Comparison of ENCODE assay signal across 22 cellular contexts in the genomic region with DNA sequence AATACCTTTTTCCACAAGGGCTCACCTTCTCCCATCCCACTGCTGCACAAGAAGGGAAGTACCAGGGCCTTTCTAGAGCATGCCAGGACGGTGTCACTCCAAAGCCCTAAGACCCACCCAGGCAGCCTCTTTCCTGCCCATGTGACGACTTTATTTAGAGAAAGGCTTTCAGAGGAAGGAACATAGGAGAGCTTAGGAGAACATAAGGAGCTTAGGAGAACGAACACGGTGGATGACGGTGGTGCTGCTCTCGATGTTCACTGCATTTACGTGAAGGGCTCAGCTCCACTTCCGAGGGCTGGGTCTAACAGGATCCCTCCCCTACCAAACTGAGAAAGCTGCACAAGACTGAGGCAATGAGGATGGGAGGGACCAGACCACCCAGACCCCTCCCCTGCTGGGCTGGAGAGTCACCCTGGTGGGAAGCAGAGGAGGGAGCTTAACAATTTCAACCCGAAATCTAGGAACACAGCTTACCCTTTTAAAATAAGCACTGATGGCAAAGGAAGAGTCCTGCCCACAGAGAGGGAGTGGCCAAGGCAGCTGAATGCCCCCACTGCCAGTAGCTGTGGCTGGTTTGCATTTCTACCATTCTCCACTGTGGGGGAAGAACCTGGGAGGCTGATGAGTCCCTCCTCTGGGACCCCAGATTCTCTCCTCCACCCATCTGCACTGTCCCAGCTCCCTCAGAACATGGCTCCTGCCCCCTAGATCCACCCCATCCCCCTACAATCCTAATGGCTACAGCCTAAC. TPM values are rescaled to one million over a fixed set of nuclear protein-coding genes. Genes with fewer than 3 reads are reported as not detected.
A peak's percentile ranks its signal among the peaks of the same experiment; 100 is the strongest.
DNase-seq lines count a peak whose midpoint lies in the region; FAIRE-seq and TF ChIP-seq lines count a peak whose summit lies in the region.
"Had no signal": no experiment of that assay in that cellular context is flagged by ENCODE, and none has a peak within 500 bp of the region (broad histone marks: within the 10 kb centered on the region; RNA-seq: fewer than 3 reads in every experiment).

No MANE protein-coding gene starts in this region.

- H3K27ac Mint-ChIP-seq in nephron: peak overlapping the region in 2 of 3 experiments; percentile 21 to 60
- H3K27ac Mint-ChIP-seq: T-helper 2 cell treated with Interferon-gamma antibody and Interleukin-4, amounts not matched to agents 5 μg/mL and 100 μg/mL, for 36 hours had no signal

- H4K5ac ChIP-seq in H1 (ENCODE audit: insufficient read length, low read depth, low read length): no peak overlapping the region

- H3K18ac ChIP-seq in H1 (ENCODE audit: extremely low read depth, low read length): no peak overlapping the region; the same call in 1 of the 2 replicates

- intact Hi-C loops in cardiac septum (cut with DNase I): no loop called here

- no peak for FAIRE-seq in H1 (lab: Jason Lieb, UNC)
- no peak for FAIRE-seq in RCC 7860 (lab: Jason Lieb, UNC)
- FAIRE-seq: GM12892, kidney had no signal

- H3K56ac ChIP-seq in H1 (replicated peaks; ENCODE audit: insufficient read length, low read depth, low read length): no peak overlapping the region

- CTCF ChIA-PET in H1 (lab: Charles Lee; ENCODE audit: partially characterized antibody): interaction anchor here (0.6 to 3.9 kb wide), 11 partner anchors 9 to 173 kb away, joined by 3 to 13 read pairs (median 4); no protein-coding TSS in a partner anchor

- TF ChIP-seq RAD21 in H1 (IDR thresholded peaks at IDR 0.05 in 1 of 2, conservative IDR thresholded peaks at IDR 0.05 in 1 of 2; ENCODE audit: low read depth in 2 of 2, low read length in 2 of 2): no peak

- H3K23ac ChIP-seq in H1 (ENCODE audit: insufficient read length): no peak overlapping the region

- H3K4me2 ChIP-seq in H1 (ENCODE audit: insufficient read depth in 1 of 2, low read depth in 2 of 2, low read length in 2 of 2): no peak overlapping the region

- no peaks in the 10 kb centered on the region for H3K36me3 Mint-ChIP-seq in nephron (ENCODE audit: low read depth)

- peaks cover 33% of the 10 kb centered on the region for H3K27me3 Mint-ChIP-seq in nephron (ENCODE audit: low read depth)

- 85% methylated on average over 9 of the region's 9 CpGs; no CpG with 5 or more reads in 1 of the 2 experiments for WGBS in H1 (ENCODE audit: extremely low coverage in 1 of 2, insufficient coverage in 1 of 2, insufficient read length in 1 of 2, insufficient replicate concordance in 2 of 2, low coverage in 1 of 2, low lambda C conversion rate in 2 of 2, missing lambda C conversion rate in 1 of 2), 2 experiments

- no peak for TF ChIP-seq EP300 in H1 (IDR thresholded peaks at IDR 0.05; ENCODE audit: borderline replicate concordance in 1 of 2, low read depth in 2 of 2, low read length in 2 of 2)

- H3K4me1 Mint-ChIP-seq in nephron: peaks cover 58% of the 10 kb centered on the region

- H2BK120ac ChIP-seq in H1 (replicated peaks; ENCODE audit: low read depth, low read length): no peak overlapping the region

- H2BK12ac ChIP-seq in H1 (ENCODE audit: low read depth, low read length): no peak overlapping the region; the same call in 1 of the 2 replicates

- no peaks in the 10 kb centered on the region for H3K9me3 Mint-ChIP-seq in nephron
- H3K9me3 Mint-ChIP-seq: T-helper 2 cell treated with Interferon-gamma antibody and Interleukin-4, amounts not matched to agents 5 μg/mL and 100 μg/mL, for 36 hours had no signal

- no peak overlapping the region for H4K91ac ChIP-seq in H1 (replicated peaks; ENCODE audit: insufficient read length, low read length)

- peak overlapping the region; percentile 81; the same call in 1 of the 2 replicates for H2BK15ac ChIP-seq in H1 (ENCODE audit: low read length)

- TF ChIP-seq CTCF in H1 (IDR thresholded peaks at IDR 0.05; ENCODE audit: control extremely low read depth in 1 of 3, insufficient read depth in 1 of 3, low read depth in 1 of 3, low read length in 3 of 3) (no peak), nephron (IDR thresholded peaks at IDR 0.05; ENCODE audit: unreplicated experiment in 3 of 3) (no peak)

- no peak overlapping the region for H3K9ac ChIP-seq in H1 (replicated peaks in 1 of 4; ENCODE audit: extremely low read depth in 1 of 4, low read depth in 3 of 4, low read length in 3 of 4)

- H3K4ac ChIP-seq in H1 (replicated peaks; ENCODE audit: insufficient read length, low read depth, low read length): no peak overlapping the region

- H3K27ac ChIP-seq in H1 (ENCODE audit: low read depth, low read length): no peak overlapping the region
- H3K27ac ChIP-seq: esophagus muscularis mucosa, sigmoid colon had no signal

- DNase-seq in D341Med (ENCODE audit: low spot score) (peak; percentile 58), NCI-H82 (lab: John Stamatoyannopoulos, UW) (peak; percentile 92), H1 (ENCODE audit: low read depth in 1 of 2, low spot score in 2 of 2) (no peak), RCC 7860 (ENCODE audit: low spot score) (no peak), cardiac septum (ENCODE audit: low spot score) (no peak)
- DNase-seq in effector CD4-positive, alpha-beta T cell: no peak
- no peak for DNase-seq in stimulated activated CD4-positive, alpha-beta T cell treated with anti-CD3 and anti-CD28 coated beads, Interleukin-2, amount 100 ng/mL, for 48 hours
- DNase-seq: activated CD4-positive, alpha-beta T cell treated with anti-CD3 and anti-CD28 coated beads for 4 hours; activated naive CD4-positive, alpha-beta T cell treated with Interleukin-2 at 50 U/mL for 16 hours; GDM1; kidney; NCI-H2029; SIG-M5; sigmoid colon; stimulated activated CD4-positive, alpha-beta T cell treated with anti-CD3 and anti-CD28 coated beads, Interleukin-1b, Interleukin-23, amount 100 ng/mL, for 48 hours had no signal

- no peaks in the 10 kb centered on the region for H3K36me3 ChIP-seq in H1 (ENCODE audit: control insufficient read depth in 2 of 4, insufficient read depth in 4 of 4, low read length in 3 of 4)
- H3K36me3 ChIP-seq: esophagus muscularis mucosa, sigmoid colon had no signal

- H3K4me3 ChIP-seq in H1 (ENCODE audit: extremely low read depth in 1 of 4, insufficient read depth in 2 of 4, low read depth in 3 of 4, low read length in 4 of 4): no peak overlapping the region
- H3K4me3 ChIP-seq: esophagus muscularis mucosa, sigmoid colon had no signal

- H2AFZ ChIP-seq in H1 (ENCODE audit: low read length): no peak overlapping the region

- H3K79me2 ChIP-seq in H1 (ENCODE audit: control insufficient read depth in 1 of 2, insufficient read depth in 2 of 2, low read length in 2 of 2): no peaks in the 10 kb centered on the region

- H2BK20ac ChIP-seq in H1 (ENCODE audit: low read length): no peak overlapping the region

- H3K79me1 ChIP-seq in H1 (ENCODE audit: low read depth, low read length): no peaks in the 10 kb centered on the region; the same call in 1 of the 2 replicates

- H3K14ac ChIP-seq in H1 (ENCODE audit: insufficient read length): no peak overlapping the region

- H3K9me3 ChIP-seq in H1 (ENCODE audit: insufficient read depth in 2 of 2, low read depth in 1 of 2, low read length in 1 of 2): no peaks in the 10 kb centered on the region
- H3K9me3 ChIP-seq: esophagus muscularis mucosa, sigmoid colon had no signal

- H4K20me1 ChIP-seq in H1 (replicated peaks in 1 of 2; ENCODE audit: control insufficient read depth in 1 of 2, insufficient read depth in 2 of 2, low read length in 2 of 2): no peaks in the 10 kb centered on the region

- no peak overlapping the region for H2BK5ac ChIP-seq in H1 (ENCODE audit: low read depth, low read length)

- peak overlapping the region; percentile 8; the same call in 1 of the 2 replicates for H4K8ac ChIP-seq in H1 (ENCODE audit: extremely low read depth, insufficient read depth, low read length)

- no peak for TF ChIP-seq POLR2A in H1 (IDR thresholded peaks at IDR 0.05; ENCODE audit: control extremely low read depth in 1 of 2, low read depth in 2 of 2, low read length in 2 of 2)

- H2AK5ac ChIP-seq in H1 (ENCODE audit: low read depth, low read length): no peak overlapping the region

- H3K4me1 ChIP-seq in H1 (replicated peaks in 1 of 4; ENCODE audit: control insufficient read depth in 3 of 4, insufficient read depth in 4 of 4, low read length in 3 of 4): peaks cover 0 to 24% (median 10%) of the 10 kb centered on the region in 4 experiments; a peak in 6 of 7 replicates
- H3K4me1 ChIP-seq: sigmoid colon had no signal

- peaks cover 2% of the 10 kb centered on the region; the same call in 1 of the 2 replicates for H3K23me2 ChIP-seq in H1 (ENCODE audit: low read depth, low read length)

- no peak overlapping the region for H3K4me3 Mint-ChIP-seq in nephron
- H3K4me3 Mint-ChIP-seq: T-helper 2 cell treated with Interferon-gamma antibody and Interleukin-4, amounts not matched to agents 5 μg/mL and 100 μg/mL, for 36 hours had no signal

- POLR2A ChIA-PET in H1 (lab: Charles Lee; ENCODE audit: partially characterized antibody): no interaction called here

- no peaks in the 10 kb centered on the region for H3K27me3 ChIP-seq in H1 (replicated peaks in 1 of 4; ENCODE audit: control insufficient read depth in 3 of 4, extremely low read depth in 1 of 4, insufficient read depth in 3 of 4, low read length in 3 of 4)

TF ChIP-seq in H1, 55 proteins besides CTCF, POLR2A, EP300 and RAD21 (continues in another document):
- TF ChIP-seq HDAC2 (IDR thresholded peaks at IDR 0.05; ENCODE audit: borderline replicate concordance in 1 of 2, low read depth in 2 of 2, low read length in 2 of 2) (no peak), ZNF274 (IDR thresholded peaks at IDR 0.05; ENCODE audit: borderline replicate concordance, extremely low read depth, low read length) (no peak), GTF2F1 (IDR thresholded peaks at IDR 0.05; ENCODE audit: borderline replicate concordance, low read depth, low read length) (no peak)

RNA-seq across cellular contexts. Expression of gene ZFYVE28, which starts 29.8 kb away (rescaled TPM):
- total RNA-seq in H1 (2021; fragmentation: NEBNext Ultra II Directional; extraction: Animal tissue kit (Norgen Biotek cat#: 25700)): 3.9 and 4.9 TPM in 2 replicates
- 1.7 and 3.1 TPM in 2 replicates for polyA plus RNA-seq in H1 (2011; rRNA removed)
- polyA plus RNA-seq in H1 (2011; cell fraction: cytosol; rRNA removed): 2.3 TPM
- polyA plus RNA-seq in H1 (2011; cell fraction: nucleus; rRNA removed): 9.8 TPM
- 1.5 to 2.1 TPM (median 1.9 TPM) in 4 replicates for polyA plus RNA-seq in H1 (2012, experiment 1 of 2)
- polyA plus RNA-seq in H1 (2012, experiment 2 of 2): 2.0 TPM
- polyA plus RNA-seq in H1 (2013, experiment 1 of 2): 3.7 TPM
- 3.2 TPM for polyA plus RNA-seq in H1 (2013, experiment 2 of 2)
- polyA minus RNA-seq in H1 (2011; rRNA and poly(A)+ RNA removed): 1.7 and 2.4 TPM in 2 replicates
- 2.5 TPM for polyA minus RNA-seq in H1 (2011; cell fraction: cytosol; rRNA and poly(A)+ RNA removed)
- polyA minus RNA-seq in H1 (2011; cell fraction: nucleus; rRNA and poly(A)+ RNA removed): 5.8 TPM
- 4.4 TPM for total RNA-seq in cardiac septum

RNA-seq across cellular contexts. Expression of gene CFAP99, which starts 30.1 kb away (rescaled TPM):
- total RNA-seq in H1 (2021; fragmentation: NEBNext Ultra II Directional; extraction: Animal tissue kit (Norgen Biotek cat#: 25700)): not detected in 2 replicates
- polyA plus RNA-seq in H1 (2011; rRNA removed): 0.09 TPM in 1 of 2 replicates, not detected in the other
- polyA plus RNA-seq in H1 (2011; cell fraction: cytosol; rRNA removed): 0.36 TPM
- 0.90 TPM for polyA plus RNA-seq in H1 (2011; cell fraction: nucleus; rRNA removed)
- 0.25 TPM in 1 of 4 replicates, not detected in the others for polyA plus RNA-seq in H1 (2012, experiment 1 of 2)
- polyA plus RNA-seq in H1 (2012, experiment 2 of 2): not detected
- polyA plus RNA-seq in H1 (2013, experiment 1 of 2): 0.12 TPM
- polyA plus RNA-seq in H1 (2013, experiment 2 of 2): 0.13 TPM
- not detected in 2 replicates for polyA minus RNA-seq in H1 (2011; rRNA and poly(A)+ RNA removed)
- polyA minus RNA-seq in H1 (2011; cell fraction: cytosol; rRNA and poly(A)+ RNA removed): not detected
- polyA minus RNA-seq in H1 (2011; cell fraction: nucleus; rRNA and poly(A)+ RNA removed): not detected
- not detected for total RNA-seq in cardiac septum
- total RNA-seq: dermis microvascular lymphatic vessel endothelial cell, NCI-H460, sigmoid colon, subcutaneous adipose tissue had no signal

Comparison
In these comparisons a context has a peak if more than half of its experiments do, and no peak if none do; other contexts are left out.
1. DNase-seq: peak in D341Med (single experiment) and NCI-H82 (single experiment); none in H1 (0 of 2), effector CD4-positive, alpha-beta T cell (single experiment), RCC 7860 (single experiment), stimulated activated CD4-positive, alpha-beta T cell treated with anti-CD3 and anti-CD28 coated beads, Interleukin-2, amount 100 ng/mL, for 48 hours (0 of 2) and cardiac septum (single experiment).